ENCODE assay signal across 1 cellular context in genomic region chr1:33322870-33323585, GRCh38.
TF ChIP-seq lines count a peak whose summit lies in the region.

No MANE protein-coding gene starts in this region.

TF ChIP-seq in IMR-90, 13 proteins besides CTCF, POLR2A, EP300 and RAD21 (continued from another document):
- TF ChIP-seq SMC3 (IDR thresholded peaks at IDR 0.05; ENCODE audit: low read depth, low read length) = no peak
- TF ChIP-seq BHLHE40 (IDR thresholded peaks at IDR 0.05; ENCODE audit: low read depth, low read length) = no peak
